Comparison of ENCODE assay signal across 20 cellular contexts in genomic region chr3:192629429-192629828, GRCh38.
A peak's percentile ranks its signal among the peaks of the same experiment; 100 is the strongest.
DNase-seq lines count a peak whose midpoint lies in the region; TF ChIP-seq lines count a peak whose summit lies in the region.
"Had no signal": no experiment of that assay in that cellular context is flagged by ENCODE, and none has a peak within 500 bp of the region (broad histone marks: within the 10 kb centered on the region; RNA-seq: fewer than 3 reads in every experiment).

No MANE protein-coding gene starts in this region.

- H3K27ac ChIP-seq in left ventricle myocardium inferior (replicated peaks) (peak overlapping the region; percentile 10), VCaP (peak overlapping the region; percentile 48)
- H3K27ac ChIP-seq: 22Rv1, BLaER1 had no signal

- CTCF ChIA-PET in activated naive CD4-positive, alpha-beta T cell treated with anti-CD3 and anti-CD28 coated beads for 36 hours (lab: Charles Lee) = no interaction called here

- no peaks in the 10 kb centered on the region for H3K9me3 Mint-ChIP-seq in activated naive CD4-positive, alpha-beta T cell treated with anti-CD3 and anti-CD28 coated beads for 36 hours
- H3K9me3 Mint-ChIP-seq: CD4-positive, alpha-beta T cell; CD8-positive, alpha-beta T cell had no signal

- H3K4me3 Mint-ChIP-seq in activated naive CD4-positive, alpha-beta T cell treated with anti-CD3 and anti-CD28 coated beads for 36 hours = no peak overlapping the region
- H3K4me3 Mint-ChIP-seq: CD4-positive, alpha-beta T cell; CD8-positive, alpha-beta T cell had no signal

- no peaks in the 10 kb centered on the region for H3K36me3 ChIP-seq in left ventricle myocardium inferior
- H3K36me3 ChIP-seq: BE2C, BLaER1 had no signal

- H3K4me3 ChIP-seq in left ventricle myocardium inferior (no peak overlapping the region), LNCaP clone FGC (ENCODE audit: low read depth, low read length) (no peak overlapping the region)
- H3K4me3 ChIP-seq: BLaER1, GM12878 had no signal

- no peaks in the 10 kb centered on the region for H3K36me3 Mint-ChIP-seq in activated naive CD4-positive, alpha-beta T cell treated with anti-CD3 and anti-CD28 coated beads for 36 hours (ENCODE audit: low read depth)
- H3K36me3 Mint-ChIP-seq: CD8-positive, alpha-beta T cell had no signal

- no peak for TF ChIP-seq CTCF in left ventricle myocardium inferior (IDR thresholded peaks at IDR 0.05; ENCODE audit: borderline replicate concordance)
- no peak for TF ChIP-seq CTCF in LNCaP clone FGC (IDR thresholded peaks at IDR 0.05; ENCODE audit: control insufficient read depth, extremely low read depth, insufficient read depth)
- no peak for TF ChIP-seq CTCF in VCaP (conservative IDR thresholded peaks at IDR 0.05)

- H3K27ac Mint-ChIP-seq in activated naive CD4-positive, alpha-beta T cell treated with anti-CD3 and anti-CD28 coated beads for 36 hours = no peak overlapping the region
- H3K27ac Mint-ChIP-seq: CD4-positive, alpha-beta T cell; CD8-positive, alpha-beta T cell had no signal

- no peaks in the 10 kb centered on the region for H3K9me3 ChIP-seq in left ventricle myocardium inferior (replicated peaks)
- H3K9me3 ChIP-seq: BE2C, BLaER1, Caco-2 had no signal

- H3K27me3 ChIP-seq in left ventricle myocardium inferior (ENCODE audit: low read depth) = no peaks in the 10 kb centered on the region
- H3K27me3 ChIP-seq: BE2C, BLaER1 had no signal

- H3K27me3 Mint-ChIP-seq in activated naive CD4-positive, alpha-beta T cell treated with anti-CD3 and anti-CD28 coated beads for 36 hours (ENCODE audit: low read depth) = peaks cover 2% of the 10 kb centered on the region
- H3K27me3 Mint-ChIP-seq: CD4-positive, alpha-beta T cell had no signal

- H3K4me1 ChIP-seq in left ventricle myocardium inferior = peaks cover 26% of the 10 kb centered on the region
- H3K4me1 ChIP-seq: BE2C, BLaER1, Caco-2 had no signal

- intact Hi-C loops in left ventricle myocardium inferior (cut with micrococcal nuclease) (no loop called here), cardiac septum (cut with DNase I) (no loop called here)
- intact Hi-C loops in activated naive CD4-positive, alpha-beta T cell treated with anti-CD3 and anti-CD28 coated beads for 36 hours (cut with micrococcal nuclease) = no loop called here

- no peaks in the 10 kb centered on the region for H3K4me1 Mint-ChIP-seq in activated naive CD4-positive, alpha-beta T cell treated with anti-CD3 and anti-CD28 coated beads for 36 hours (ENCODE audit: low read depth)

- DNase-seq in left ventricle myocardium inferior (no peak), cardiac septum (ENCODE audit: low spot score) (no peak), LNCaP clone FGC (ENCODE audit: low read depth) (peak; percentile 93), NCI-H510A (lab: John Stamatoyannopoulos, UW) (no peak), 8988T (no peak)
- no peak for DNase-seq in activated naive CD4-positive, alpha-beta T cell treated with anti-CD3 and anti-CD28 coated beads for 36 hours
- DNase-seq: ACHN; BE2C; C1 segment of cervical spinal cord; Caco-2; Calu3; CD4-positive, alpha-beta T cell; CD8-positive, alpha-beta T cell; DMS79 treated with DMSO at 0.1 percent for 48 hours; EL; GDM1 had no signal
